1 cellular context compared by ENCODE assay signal in the genomic region with DNA sequence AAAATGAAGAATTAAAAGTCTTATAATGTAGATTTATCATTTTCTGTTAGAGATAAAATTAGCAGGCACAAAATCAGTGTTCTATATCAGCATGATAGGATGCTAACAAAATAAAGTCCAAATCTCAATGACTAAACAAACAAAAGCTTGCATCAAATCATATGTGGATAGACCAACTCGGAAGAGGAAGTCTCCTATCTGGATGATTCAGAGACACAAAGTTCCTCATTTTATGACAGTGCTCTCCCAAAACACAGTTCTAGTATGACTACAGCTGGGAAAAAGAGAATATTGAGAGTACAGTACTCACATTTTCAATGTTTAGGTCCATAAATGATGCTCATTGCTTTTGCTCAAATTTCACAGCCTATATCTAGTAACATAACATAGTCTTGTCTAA.
TF ChIP-seq lines count a peak whose summit lies in the region.

No MANE protein-coding gene starts in this region.

TF ChIP-seq in SK-N-SH, 30 proteins besides CTCF, POLR2A, EP300 and RAD21 (continued from another document):
- TF ChIP-seq MEF2A (IDR thresholded peaks at IDR 0.05; ENCODE audit: borderline replicate concordance, low read depth) = no peak
- no peak for TF ChIP-seq JUND (IDR thresholded peaks at IDR 0.05)
- TF ChIP-seq, protein P1, sequence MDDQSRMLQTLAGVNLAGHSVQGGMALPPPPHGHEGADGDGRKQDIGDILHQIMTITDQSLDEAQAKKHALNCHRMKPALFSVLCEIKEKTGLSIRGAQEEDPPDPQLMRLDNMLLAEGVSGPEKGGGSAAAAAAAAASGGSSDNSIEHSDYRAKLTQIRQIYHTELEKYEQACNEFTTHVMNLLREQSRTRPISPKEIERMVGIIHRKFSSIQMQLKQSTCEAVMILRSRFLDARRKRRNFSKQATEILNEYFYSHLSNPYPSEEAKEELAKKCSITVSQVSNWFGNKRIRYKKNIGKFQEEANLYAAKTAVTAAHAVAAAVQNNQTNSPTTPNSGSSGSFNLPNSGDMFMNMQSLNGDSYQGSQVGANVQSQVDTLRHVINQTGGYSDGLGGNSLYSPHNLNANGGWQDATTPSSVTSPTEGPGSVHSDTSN (IDR thresholded peaks at IDR 0.05) = no peak
- no peak for TF ChIP-seq MXI1 (IDR thresholded peaks at IDR 0.05; ENCODE audit: low read depth, low read length)
- TF ChIP-seq FOXM1 (IDR thresholded peaks at IDR 0.05; ENCODE audit: low read depth) = no peak
- no peak for TF ChIP-seq FOSL2 (IDR thresholded peaks at IDR 0.05; ENCODE audit: borderline replicate concordance, low read depth)
- no peak for TF ChIP-seq RCOR1 (IDR thresholded peaks at IDR 0.05; ENCODE audit: low read length)
